In the genomic region with DNA sequence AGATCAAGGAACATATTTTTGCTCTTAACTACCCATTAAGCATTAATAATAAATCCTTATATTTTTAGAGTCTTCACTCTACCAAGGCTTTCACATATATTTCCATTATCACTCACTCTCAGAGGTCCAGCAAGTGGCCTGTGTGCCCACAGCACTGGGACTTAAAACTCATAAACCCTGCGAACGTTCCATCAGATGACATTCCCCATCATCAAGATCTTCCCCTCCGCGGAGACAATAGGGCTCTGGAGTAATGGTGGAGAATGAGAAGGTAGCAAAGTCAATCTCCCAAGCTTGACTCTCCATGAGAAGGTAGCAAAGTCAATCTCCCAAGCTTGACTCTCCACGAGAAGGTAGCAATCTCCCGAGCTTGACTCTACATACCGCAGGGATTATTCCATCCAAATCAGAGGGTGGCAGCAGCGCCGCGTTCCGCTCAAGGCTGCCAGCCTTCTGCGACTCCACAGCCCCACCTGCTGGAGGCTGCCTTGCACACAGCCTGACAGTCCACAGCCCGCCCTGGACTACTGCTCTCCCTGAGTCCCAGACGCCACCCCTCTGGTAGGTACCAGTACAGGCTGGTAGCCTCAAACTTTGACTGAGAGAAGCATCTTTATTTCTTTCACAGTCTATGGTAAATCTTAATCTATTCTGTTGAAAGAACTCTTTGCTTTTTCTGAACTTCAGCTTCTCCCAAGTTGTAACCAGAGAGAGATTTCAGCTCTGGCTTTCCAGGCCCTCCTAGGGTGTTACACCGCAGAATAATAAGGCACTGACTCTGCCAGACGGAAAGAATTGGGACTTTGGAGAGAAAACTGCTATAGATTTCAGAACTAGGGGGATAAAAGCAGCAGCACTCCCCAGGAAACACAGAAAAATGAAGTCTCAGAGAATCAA, we compare ENCODE assay signal across 7 cellular contexts. TPM values are rescaled to one million over a fixed set of nuclear protein-coding genes. Genes with fewer than 3 reads are reported as not detected.
DNase-seq lines count a peak whose midpoint lies in the region; ATAC-seq and TF ChIP-seq lines count a peak whose summit lies in the region.

No MANE protein-coding gene starts in this region.

- peak overlapping the region; percentile 7 for H3K4me2 ChIP-seq in hepatocyte
- peak overlapping the region; percentile 60 for H3K4me2 ChIP-seq in skeletal muscle satellite cell (ENCODE audit: low read length)

- H3K9me3 ChIP-seq in ascending aorta, result no peaks in the 10 kb centered on the region
- no peaks in the 10 kb centered on the region for H3K9me3 ChIP-seq in hepatocyte (ENCODE audit: low read depth)
- no peaks in the 10 kb centered on the region for H3K9me3 ChIP-seq in skeletal muscle satellite cell (replicated peaks; ENCODE audit: low read length)

- DNase-seq in NCI-H1694 (lab: John Stamatoyannopoulos, UW) (peak; percentile 79), T1000 (lab: John Stamatoyannopoulos, UW) (peak; percentile 52), ascending aorta (ENCODE audit: low spot score in 2 of 2) (peak in 1 of 2 donors; percentile 94), hepatocyte (ENCODE audit: low spot score) (peak; percentile 94)

- no peaks in the 10 kb centered on the region for H3K27me3 ChIP-seq in ascending aorta
- peaks cover 12% of the 10 kb centered on the region for H3K27me3 ChIP-seq in hepatocyte
- peaks cover 55% of the 10 kb centered on the region for H3K27me3 ChIP-seq in skeletal muscle satellite cell (ENCODE audit: control insufficient read depth, insufficient read depth, low read length)

- 27% methylated on average over 16 of the region's 16 CpGs for WGBS in hepatocyte (ENCODE audit: low lambda C conversion rate, missing lambda C conversion rate)

- no peaks in the 10 kb centered on the region for H3K79me2 ChIP-seq in hepatocyte

- H3K27ac ChIP-seq in ascending aorta (no peak overlapping the region), hepatocyte (no peak overlapping the region)

- no peaks in the 10 kb centered on the region for H3K4me1 ChIP-seq in ascending aorta
- H3K4me1 ChIP-seq in hepatocyte (ENCODE audit: insufficient read depth), result peaks cover 8% of the 10 kb centered on the region
- no peaks in the 10 kb centered on the region for H3K4me1 ChIP-seq in skeletal muscle satellite cell (ENCODE audit: control insufficient read depth, insufficient read depth, low read length)

- H3K36me3 ChIP-seq in ascending aorta, result no peaks in the 10 kb centered on the region
- H3K36me3 ChIP-seq in hepatocyte (replicated peaks; ENCODE audit: insufficient read depth, low read depth), result no peaks in the 10 kb centered on the region
- H3K36me3 ChIP-seq in skeletal muscle satellite cell (ENCODE audit: insufficient read depth, low read length), result no peaks in the 10 kb centered on the region

- H3K4me3 ChIP-seq in ascending aorta (no peak overlapping the region), hepatocyte (no peak overlapping the region), skeletal muscle satellite cell (ENCODE audit: low read length) (no peak overlapping the region)

- no peak overlapping the region for H2AFZ ChIP-seq in hepatocyte

- H3K9me2 ChIP-seq in hepatocyte (replicated peaks; ENCODE audit: insufficient read depth), result no peaks in the 10 kb centered on the region

- ATAC-seq in GM18499 (IDR thresholded peaks at IDR 0.05; ENCODE audit: insufficient read depth, unreplicated experiment) (peak; percentile 60), HG02852 (IDR thresholded peaks at IDR 0.05; ENCODE audit: unreplicated experiment) (peak; percentile 91)

- intact Hi-C loops in ascending aorta (cut with DNase I), result loop anchor here (2.0 to 10.0 kb wide), 2 partner anchors 39 to 575 kb away; no protein-coding TSS in a partner anchor

- H3K9ac ChIP-seq in skeletal muscle satellite cell (ENCODE audit: low read depth, low read length), result no peak overlapping the region

- peak; percentile 88 to 98 (median 96) for TF ChIP-seq CTCF in ascending aorta (IDR thresholded peaks at IDR 0.05)
- TF ChIP-seq CTCF in hepatocyte (IDR thresholded peaks at IDR 0.05; ENCODE audit: poor library complexity), result peak; percentile 96

- no peaks in the 10 kb centered on the region for H4K20me1 ChIP-seq in hepatocyte (ENCODE audit: insufficient read depth, poor library complexity, severe bottlenecking)

RNA-seq across cellular contexts. Expression of a gene that starts 26.4 kb away (rescaled TPM):
- total RNA-seq in ascending aorta, result 13.0 TPM
- total RNA-seq in hepatocyte, result 16.4 and 18.1 TPM in 2 replicates
- 10.2 and 11.4 TPM in 2 replicates for polyA plus RNA-seq in hepatocyte
- 13.2 and 15.7 TPM in 2 replicates for total RNA-seq in skeletal muscle satellite cell (2012; rRNA removed)
